ENCODE assay signal across 8 cellular contexts in the genomic region with DNA sequence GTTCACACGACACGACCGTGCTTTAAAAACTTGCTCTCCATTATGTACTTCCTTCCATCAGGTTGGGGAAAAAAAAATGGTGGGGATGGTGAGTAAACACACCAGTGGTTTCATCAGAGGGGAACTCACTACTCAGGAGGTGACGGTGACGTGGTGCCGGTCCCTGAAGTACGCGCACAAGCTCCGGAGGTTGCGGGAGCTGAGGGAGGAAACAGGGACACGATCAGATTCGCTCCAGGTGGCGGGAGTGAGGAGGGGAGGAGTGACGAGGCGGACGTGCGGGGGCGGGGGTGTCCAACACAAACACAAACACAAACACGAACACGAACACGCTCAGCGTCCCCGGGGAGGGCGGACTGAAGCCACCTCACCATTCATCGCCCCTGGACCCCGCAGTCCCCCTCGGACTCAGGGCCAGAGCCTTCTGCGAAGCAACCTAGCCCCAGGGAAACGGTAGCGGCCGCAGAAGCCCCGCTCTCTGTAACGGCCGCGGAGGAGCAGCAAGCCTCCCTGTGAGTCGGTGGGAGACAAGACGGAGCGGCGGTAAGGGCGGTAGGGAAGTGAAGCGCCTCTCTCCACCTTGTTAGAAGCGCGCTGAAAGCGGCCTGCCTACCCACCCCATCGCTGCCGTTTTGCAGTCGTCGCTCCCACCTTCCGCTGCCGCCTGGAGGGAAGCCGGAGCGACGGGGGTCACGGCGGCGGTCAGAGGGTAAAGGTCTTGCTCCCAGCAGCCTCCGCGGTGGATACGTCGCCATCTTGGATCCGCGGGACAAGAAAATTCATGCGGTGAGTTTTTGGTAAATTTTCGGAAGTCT. TPM values are rescaled to one million over a fixed set of nuclear protein-coding genes. Genes with fewer than 3 reads are reported as not detected.
A peak's percentile ranks its signal among the peaks of the same experiment; 100 is the strongest.
DNase-seq lines count a peak whose midpoint lies in the region; ATAC-seq and TF ChIP-seq lines count a peak whose summit lies in the region.

A gene with protein sequence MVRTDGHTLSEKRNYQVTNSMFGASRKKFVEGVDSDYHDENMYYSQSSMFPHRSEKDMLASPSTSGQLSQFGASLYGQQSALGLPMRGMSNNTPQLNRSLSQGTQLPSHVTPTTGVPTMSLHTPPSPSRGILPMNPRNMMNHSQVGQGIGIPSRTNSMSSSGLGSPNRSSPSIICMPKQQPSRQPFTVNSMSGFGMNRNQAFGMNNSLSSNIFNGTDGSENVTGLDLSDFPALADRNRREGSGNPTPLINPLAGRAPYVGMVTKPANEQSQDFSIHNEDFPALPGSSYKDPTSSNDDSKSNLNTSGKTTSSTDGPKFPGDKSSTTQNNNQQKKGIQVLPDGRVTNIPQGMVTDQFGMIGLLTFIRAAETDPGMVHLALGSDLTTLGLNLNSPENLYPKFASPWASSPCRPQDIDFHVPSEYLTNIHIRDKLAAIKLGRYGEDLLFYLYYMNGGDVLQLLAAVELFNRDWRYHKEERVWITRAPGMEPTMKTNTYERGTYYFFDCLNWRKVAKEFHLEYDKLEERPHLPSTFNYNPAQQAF (plus strand): TSS at position 739 of the 815 bp plus-strand sequence. CDS start 34,794 bp downstream, outside the sequence.

- peak; percentile 84 for ATAC-seq in GM23338
- ATAC-seq in activated T-helper 17 cell treated with anti-CD3 and anti-CD28 coated beads, Interleukin-2, amount 50 U/mL, for 72 hours (replicated peaks) = peak; percentile 87
- ATAC-seq in natural killer cell = peak; percentile 68 to 87 (median 74)

- H3K9me3 Mint-ChIP-seq in GM23338 (no peaks in the 10 kb centered on the region; the same call in 2 of the 3 replicates), natural killer cell (no peaks in the 10 kb centered on the region)
- H3K9me3 Mint-ChIP-seq in activated T-helper 17 cell treated with anti-CD3 and anti-CD28 coated beads, Interleukin-2, amount 50 U/mL, for 72 hours = no peaks in the 10 kb centered on the region

- H3K4me1 Mint-ChIP-seq in GM23338 (peaks cover 37% of the 10 kb centered on the region), natural killer cell (peaks cover 68 to 72% of the 10 kb centered on the region in 2 donors)
- H3K4me1 Mint-ChIP-seq in activated T-helper 17 cell treated with anti-CD3 and anti-CD28 coated beads, Interleukin-2, amount 50 U/mL, for 72 hours = peaks cover 36% of the 10 kb centered on the region

- peak within 1 kb of the TSS; percentile 35; the same call in 1 of the 2 replicates for H2AFZ ChIP-seq in GM23338

- POLR2A ChIA-PET in RWPE1 (lab: Yijun Ruan, JAX; ENCODE audit: low non-redundant PET) = no interaction called here

- no peaks in the 10 kb centered on the region for H3K27me3 ChIP-seq in GM23338 (ENCODE audit: insufficient read depth)

- peak within 1 kb of the TSS; percentile 100 for H3K27ac ChIP-seq in GM23338 (ENCODE audit: low read depth)
- peak within 1 kb of the TSS; percentile 99 for H3K27ac ChIP-seq in RWPE1

- DNase-seq in Daoy (ENCODE audit: low read depth) (peak; percentile 93), GM23338 (ENCODE audit: low spot score) (peak; percentile 92), Kasumi-1 (lab: John Stamatoyannopoulos, UW) (peak; percentile 82 to 89), RWPE1 (ENCODE audit: low spot score) (peak; percentile 74), fibroblast of mammary gland (ENCODE audit: low read depth) (peak; percentile 94), natural killer cell (peak; percentile 86)
- peak; percentile 81 to 91 (median 86) for DNase-seq in stimulated activated naive CD4-positive, alpha-beta T cell (lab: John Stamatoyannopoulos, UW)

- H3K36me3 ChIP-seq in GM23338 (ENCODE audit: insufficient read depth) = no peaks in the 10 kb centered on the region

- H3K27me3 Mint-ChIP-seq in GM23338 (ENCODE audit: insufficient read depth, low read depth, poor library complexity) (peaks cover 8% of the 10 kb centered on the region), natural killer cell (ENCODE audit: low read depth in 2 of 2) (no peaks in the 10 kb centered on the region)
- H3K27me3 Mint-ChIP-seq in activated T-helper 17 cell treated with anti-CD3 and anti-CD28 coated beads, Interleukin-2, amount 50 U/mL, for 72 hours = no peaks in the 10 kb centered on the region

- peaks cover 68% of the 10 kb centered on the region for H3K79me2 ChIP-seq in GM23338 (replicated peaks; ENCODE audit: insufficient read depth)

- intact Hi-C loops in natural killer cell (cut with micrococcal nuclease) = loop anchor here (1.0 to 5.0 kb wide), 5 partner anchors 64 to 1419 kb away; a partner anchor contains a TSS

- CTCF ChIA-PET in RWPE1 (lab: Yijun Ruan, JAX) = no interaction called here

- peak within 1 kb of the TSS; percentile 98 for H3K27ac Mint-ChIP-seq in GM23338
- H3K27ac Mint-ChIP-seq in activated T-helper 17 cell treated with anti-CD3 and anti-CD28 coated beads, Interleukin-2, amount 50 U/mL, for 72 hours = peak within 1 kb of the TSS; percentile 95
- peak within 1 kb of the TSS; percentile 99 to 100 for H3K27ac Mint-ChIP-seq in natural killer cell

- H3K9me2 ChIP-seq in GM23338 (ENCODE audit: insufficient read depth) = no peaks in the 10 kb centered on the region

- H3K4me3 Mint-ChIP-seq in GM23338 (peak within 1 kb of the TSS; percentile 95), natural killer cell (peak within 1 kb of the TSS; percentile 94)
- peak within 1 kb of the TSS; percentile 88 for H3K4me3 Mint-ChIP-seq in activated T-helper 17 cell treated with anti-CD3 and anti-CD28 coated beads, Interleukin-2, amount 50 U/mL, for 72 hours

- peak within 1 kb of the TSS; percentile 88 for H3K4me2 ChIP-seq in GM23338

- peak within 1 kb of the TSS; percentile 71 for H3K4me3 ChIP-seq in GM23338
- H3K4me3 ChIP-seq in fibroblast of mammary gland (ENCODE audit: control insufficient read depth, low read depth, low read length) = peak within 1 kb of the TSS; percentile 90

- 0 out of 2 replicates have a peak, but pooled peaks cover 3% of the 10 kb centered on the region for H3F3A ChIP-seq in GM23338 (replicated peaks; ENCODE audit: low read depth)

- TF ChIP-seq CTCF in GM23338 (conservative IDR thresholded peaks at IDR 0.05; ENCODE audit: low read depth in 2 of 2) = no peak
- no peak for TF ChIP-seq CTCF in RWPE1 (conservative IDR thresholded peaks at IDR 0.05; ENCODE audit: low read depth)
- TF ChIP-seq CTCF in fibroblast of mammary gland (conservative IDR thresholded peaks at IDR 0.05; ENCODE audit: control insufficient read depth, insufficient read depth, low read depth, low read length) = no peak
- no peak for TF ChIP-seq CTCF in natural killer cell (IDR thresholded peaks at IDR 0.05)

- H3K4me1 ChIP-seq in GM23338 (ENCODE audit: insufficient read depth) = peaks cover 32% of the 10 kb centered on the region

- peaks cover 13% of the 10 kb centered on the region; the same call in 1 of the 2 replicates for H4K20me1 ChIP-seq in GM23338 (replicated peaks; ENCODE audit: insufficient read depth)

- H3K36me3 Mint-ChIP-seq in GM23338 (ENCODE audit: low read depth) (peaks cover 40% of the 10 kb centered on the region), natural killer cell (peaks cover 15% of the 10 kb centered on the region)
- peaks cover 93% of the 10 kb centered on the region for H3K36me3 Mint-ChIP-seq in activated T-helper 17 cell treated with anti-CD3 and anti-CD28 coated beads, Interleukin-2, amount 50 U/mL, for 72 hours (ENCODE audit: low read depth)

TF ChIP-seq in GM23338, 12 proteins besides CTCF, POLR2A, EP300 and RAD21 (continues in another document):
- TF ChIP-seq JUNB (IDR thresholded peaks at IDR 0.05; ENCODE audit: unreplicated experiment) (no peak), CREB1 (CRISPR knock-in tag; IDR thresholded peaks at IDR 0.05; ENCODE audit: low read depth) (peak; percentile 81), POLR2AphosphoS5 (IDR thresholded peaks at IDR 0.05; ENCODE audit: low read depth) (peak; percentile 53), ZNF331 (CRISPR knock-in tag; IDR thresholded peaks at IDR 0.05; ENCODE audit: low read depth) (0 out of 2 replicates have a peak, but pooled peaks have one; percentile 5)
- TF ChIP-seq, protein P1, sequence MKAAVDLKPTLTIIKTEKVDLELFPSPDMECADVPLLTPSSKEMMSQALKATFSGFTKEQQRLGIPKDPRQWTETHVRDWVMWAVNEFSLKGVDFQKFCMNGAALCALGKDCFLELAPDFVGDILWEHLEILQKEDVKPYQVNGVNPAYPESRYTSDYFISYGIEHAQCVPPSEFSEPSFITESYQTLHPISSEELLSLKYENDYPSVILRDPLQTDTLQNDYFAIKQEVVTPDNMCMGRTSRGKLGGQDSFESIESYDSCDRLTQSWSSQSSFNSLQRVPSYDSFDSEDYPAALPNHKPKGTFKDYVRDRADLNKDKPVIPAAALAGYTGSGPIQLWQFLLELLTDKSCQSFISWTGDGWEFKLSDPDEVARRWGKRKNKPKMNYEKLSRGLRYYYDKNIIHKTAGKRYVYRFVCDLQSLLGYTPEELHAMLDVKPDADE (IDR thresholded peaks at IDR 0.05) = peak; percentile 78

RNA-seq across cellular contexts. Expression of the gene that starts here (rescaled TPM):
- total RNA-seq in Daoy (2014; rRNA removed; shearing (Covaris generic)) = 141 and 143 TPM in 2 replicates
- total RNA-seq in GM23338 (2014; rRNA removed; shearing (Covaris generic)) = 124 and 152 TPM in 2 replicates
- polyA plus RNA-seq in GM23338 (2016; fragmentation: Nextera tagmentation; extraction: Ambion mirVana) = 80.2 and 110 TPM in 2 replicates
- 10 to 100 TPM; 66.4 to 71.1 TPM for total RNA-seq in activated T-helper 17 cell treated with anti-CD3 and anti-CD28 coated beads, Interleukin-2, amount 50 U/mL, for 72 hours
- 100 to 1,000 TPM; 160 to 178 (median 173) TPM for total RNA-seq in natural killer cell

Comparison
In these comparisons a context has a peak if more than half of its experiments do, and no peak if none do; other contexts are left out.
1. Peak in every context shown above with its lines: DNase-seq, ATAC-seq, H3K4me3 ChIP-seq and H3K27ac ChIP-seq.